ENCODE assay signal across 18 cellular contexts in genomic region chr1:232039303-232039702, GRCh38.
DNase-seq lines count a peak whose midpoint lies in the region; ATAC-seq, FAIRE-seq and TF ChIP-seq lines count a peak whose summit lies in the region.
"Had no signal": no experiment of that assay in that cellular context is flagged by ENCODE, and none has a peak within 500 bp of the region (broad histone marks: within the 10 kb centered on the region; RNA-seq: fewer than 3 reads in every experiment).

No MANE protein-coding gene starts in this region.

- no peak overlapping the region for H3K4me3 ChIP-seq in esophagus muscularis mucosa
- no peak overlapping the region for H3K4me3 ChIP-seq in MM.1S (ENCODE audit: low read length)
- H3K4me3 ChIP-seq: right lobe of liver, upper lobe of left lung had no signal

- no peak overlapping the region for H3K27ac ChIP-seq in esophagus muscularis mucosa (replicated peaks in 1 of 4)
- no peak overlapping the region for H3K27ac ChIP-seq in MM.1S (ENCODE audit: low read length)
- H3K27ac ChIP-seq: C4-2B, right lobe of liver, upper lobe of left lung had no signal

- TF ChIP-seq EP300 in esophagus muscularis mucosa (IDR thresholded peaks at IDR 0.05), result no peak

- H3F3A ChIP-seq in MM.1S (ENCODE audit: insufficient read depth, low read length), result no peaks in the 10 kb centered on the region

- no peak for TF ChIP-seq CTCF in esophagus muscularis mucosa (IDR thresholded peaks at IDR 0.05)
- no peak for TF ChIP-seq CTCF in MM.1S (IDR thresholded peaks at IDR 0.05; ENCODE audit: low read length)

- ATAC-seq in SK-N-SH treated with all-trans-retinoic acid at 6 μM for 48 hours, result peak; percentile 53
- ATAC-seq: T-cell had no signal

- no peak overlapping the region for H2AFZ ChIP-seq in MM.1S (ENCODE audit: low read length)

- H3K9me3 ChIP-seq in esophagus muscularis mucosa, result no peaks in the 10 kb centered on the region
- H3K9me3 ChIP-seq in MM.1S (replicated peaks; ENCODE audit: insufficient read depth, low read length), result no peaks in the 10 kb centered on the region
- H3K9me3 ChIP-seq: right lobe of liver, upper lobe of left lung had no signal

- no peaks in the 10 kb centered on the region for H3K79me2 ChIP-seq in MM.1S (ENCODE audit: low read length)

- DNase-seq in A172 (ENCODE audit: low spot score) (peak; percentile 74), ELR (ENCODE audit: low read depth) (peak; percentile 34), esophagus muscularis mucosa (ENCODE audit: extremely low spot score) (peak; percentile 31), GM12892 (ENCODE audit: insufficient read length) (no peak), MM.1S (no peak), HCEC 1CT (no peak)
- DNase-seq: activated naive CD4-positive, alpha-beta T cell treated with anti-CD3 and anti-CD28 coated beads, Interleukin-2, amount 10 ng/mL, durations not matched to agents 7 days and 5 days; activated T-cell treated with anti-CD3 and anti-CD28 coated beads, Interleukin-2, amount 50 U/mL, for 48 hours; immature natural killer cell; KBM-7; left ventricle myocardium superior; nephron progenitor cell; right lobe of liver; Right ventricle myocardium superior; T-cell; upper lobe of left lung had no signal

- no peaks in the 10 kb centered on the region for H4K20me1 ChIP-seq in MM.1S (ENCODE audit: insufficient read depth, low read length)

- no peak overlapping the region for H3K9ac ChIP-seq in MM.1S (ENCODE audit: low read length)

- TF ChIP-seq POLR2A in esophagus muscularis mucosa (IDR thresholded peaks at IDR 0.05; ENCODE audit: low read depth) (no peak), GM12892 (IDR thresholded peaks at IDR 0.05; ENCODE audit: low read depth, low read length) (no peak)

- no peaks in the 10 kb centered on the region for H3K36me3 ChIP-seq in esophagus muscularis mucosa
- no peaks in the 10 kb centered on the region for H3K36me3 ChIP-seq in MM.1S (replicated peaks; ENCODE audit: insufficient read depth, low read length)
- H3K36me3 ChIP-seq: right lobe of liver, upper lobe of left lung had no signal

- H3K9me2 ChIP-seq in MM.1S (replicated peaks; ENCODE audit: insufficient read depth, low read length), result no peaks in the 10 kb centered on the region

- H3K4me1 ChIP-seq in esophagus muscularis mucosa (peaks cover 0 to 3% (median 0%) of the 10 kb centered on the region in 4 donors), MM.1S (ENCODE audit: low read length) (no peaks in the 10 kb centered on the region)
- H3K4me1 ChIP-seq: right lobe of liver, upper lobe of left lung had no signal

- intact Hi-C loops in esophagus muscularis mucosa (cut with DNase I), result no loop called here

- 98% methylated on average over 4 of the region's 4 CpGs for WGBS in esophagus muscularis mucosa

- no peak overlapping the region for H3K4me2 ChIP-seq in MM.1S (ENCODE audit: low read depth, low read length)

- H3K27me3 ChIP-seq in esophagus muscularis mucosa, result no peaks in the 10 kb centered on the region
- H3K27me3 ChIP-seq in MM.1S (replicated peaks; ENCODE audit: insufficient read depth, low read length), result no peaks in the 10 kb centered on the region
- H3K27me3 ChIP-seq: right lobe of liver, upper lobe of left lung had no signal

- FAIRE-seq in GM12892 (lab: Jason Lieb, UNC), result no peak

TF ChIP-seq in SK-N-SH treated with all-trans-retinoic acid at 6 μM for 48 hours, 23 proteins besides CTCF, POLR2A, EP300 and RAD21:
- no peak for TF ChIP-seq OSR1 (CRISPR knock-in tag; IDR thresholded peaks at IDR 0.05)
- no peak for TF ChIP-seq GLIS3 (CRISPR knock-in tag; IDR thresholded peaks at IDR 0.05)
- TF ChIP-seq TOX (CRISPR knock-in tag; IDR thresholded peaks at IDR 0.05; ENCODE audit: borderline replicate concordance), result no peak
- no peak for TF ChIP-seq TCF4 (CRISPR knock-in tag; IDR thresholded peaks at IDR 0.05; ENCODE audit: borderline replicate concordance)
- TF ChIP-seq BACH2 (CRISPR knock-in tag; IDR thresholded peaks at IDR 0.05; ENCODE audit: borderline replicate concordance), result no peak
- no peak for TF ChIP-seq PATZ1 (CRISPR knock-in tag; IDR thresholded peaks at IDR 0.05; ENCODE audit: borderline replicate concordance)
- no peak for TF ChIP-seq ESRRG (CRISPR knock-in tag; IDR thresholded peaks at IDR 0.05)

Comparison
In these comparisons a context has a peak if more than half of its experiments do, and no peak if none do; other contexts are left out.
1. DNase-seq: peak in A172 (single experiment), ELR (single experiment) and esophagus muscularis mucosa (single experiment); none in GM12892 (single experiment), MM.1S (single experiment) and HCEC 1CT (single experiment).